ENCODE assay signal across 1 cellular context in the genomic region with DNA sequence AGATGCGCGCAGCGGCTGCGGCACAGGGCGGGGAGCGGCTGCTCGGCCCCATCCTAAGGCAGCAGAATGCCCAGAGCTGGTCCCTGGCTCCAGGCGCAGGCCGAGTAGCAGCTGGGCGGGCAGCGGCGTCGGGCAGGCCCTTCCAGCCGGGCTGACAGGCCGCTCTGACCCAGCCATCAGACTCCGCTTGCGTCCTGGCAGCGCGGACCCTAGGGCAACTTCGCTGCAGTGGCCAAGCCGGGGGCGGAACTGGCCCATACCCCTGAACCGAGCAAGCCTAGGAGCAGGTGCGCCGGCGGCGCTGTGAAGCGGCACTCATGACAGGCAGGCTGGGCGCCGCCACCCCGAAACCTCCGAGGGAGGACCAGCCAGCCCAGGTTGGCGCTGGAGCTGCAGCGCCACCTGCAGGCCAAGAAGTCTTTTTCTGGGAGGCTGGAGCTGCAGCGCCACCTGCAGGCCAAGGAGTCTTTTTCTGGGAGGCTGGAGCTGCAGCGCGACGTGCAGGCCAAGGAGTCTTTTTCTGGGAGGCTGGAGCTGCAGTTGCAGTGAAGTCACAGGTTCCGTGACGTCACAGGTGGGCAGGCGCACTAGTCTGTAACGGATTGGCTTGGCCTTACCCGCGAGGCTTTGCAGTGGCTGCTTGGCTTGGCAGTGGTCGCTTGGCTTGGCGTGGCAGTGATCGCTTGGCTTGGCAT.
TF ChIP-seq lines count a peak whose summit lies in the region.
"Not testable (repeated sequence)": the region's sequence is repeated elsewhere in the genome, so short reads cannot be mapped to it uniquely, and the experiment has no call there.

No MANE protein-coding gene starts in this region.

TF ChIP-seq in K562, 482 proteins besides CTCF, POLR2A, EP300 and RAD21 (continued from another document):
- TF ChIP-seq, protein P1, sequence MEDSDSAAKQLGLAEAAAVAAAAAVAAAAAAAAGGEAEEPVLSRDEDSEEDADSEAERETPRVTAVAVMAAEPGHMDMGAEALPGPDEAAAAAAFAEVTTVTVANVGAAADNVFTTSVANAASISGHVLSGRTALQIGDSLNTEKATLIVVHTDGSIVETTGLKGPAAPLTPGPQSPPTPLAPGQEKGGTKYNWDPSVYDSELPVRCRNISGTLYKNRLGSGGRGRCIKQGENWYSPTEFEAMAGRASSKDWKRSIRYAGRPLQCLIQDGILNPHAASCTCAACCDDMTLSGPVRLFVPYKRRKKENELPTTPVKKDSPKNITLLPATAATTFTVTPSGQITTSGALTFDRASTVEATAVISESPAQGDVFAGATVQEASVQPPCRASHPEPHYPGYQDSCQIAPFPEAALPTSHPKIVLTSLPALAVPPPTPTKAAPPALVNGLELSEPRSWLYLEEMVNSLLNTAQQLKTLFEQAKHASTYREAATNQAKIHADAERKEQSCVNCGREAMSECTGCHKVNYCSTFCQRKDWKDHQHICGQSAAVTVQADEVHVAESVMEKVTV (CRISPR knock-in tag; IDR thresholded peaks at IDR 0.05), result peak; percentile 55
- peak; percentile 70 for TF ChIP-seq RB1 (IDR thresholded peaks at IDR 0.05; ENCODE audit: low read depth)
- not testable (repeated sequence) for TF ChIP-seq CREB1 (IDR thresholded peaks at IDR 0.05); ATF1 (CRISPR knock-in tag; IDR thresholded peaks at IDR 0.05)
- TF ChIP-seq CREB1 (CRISPR knock-in tag; IDR thresholded peaks at IDR 0.05), result peak; percentile 46; the same call in 1 of the 2 replicates
- peak; percentile 52; the same call in 1 of the 2 replicates for TF ChIP-seq STAG1 (CRISPR knock-in tag; IDR thresholded peaks at IDR 0.05; ENCODE audit: borderline replicate concordance)
- peak; percentile 76 for TF ChIP-seq ATF1 (tag; IDR thresholded peaks at IDR 0.05)
- TF ChIP-seq, protein P2, sequence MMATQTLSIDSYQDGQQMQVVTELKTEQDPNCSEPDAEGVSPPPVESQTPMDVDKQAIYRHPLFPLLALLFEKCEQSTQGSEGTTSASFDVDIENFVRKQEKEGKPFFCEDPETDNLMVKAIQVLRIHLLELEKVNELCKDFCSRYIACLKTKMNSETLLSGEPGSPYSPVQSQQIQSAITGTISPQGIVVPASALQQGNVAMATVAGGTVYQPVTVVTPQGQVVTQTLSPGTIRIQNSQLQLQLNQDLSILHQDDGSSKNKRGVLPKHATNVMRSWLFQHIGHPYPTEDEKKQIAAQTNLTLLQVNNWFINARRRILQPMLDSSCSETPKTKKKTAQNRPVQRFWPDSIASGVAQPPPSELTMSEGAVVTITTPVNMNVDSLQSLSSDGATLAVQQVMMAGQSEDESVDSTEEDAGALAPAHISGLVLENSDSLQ (IDR thresholded peaks at IDR 0.05), result 0 out of 2 replicates have a peak, but pooled peaks have one; percentile 7
- peak in 1 of 2 experiments; percentile 35; a peak in 3 of 4 replicates for TF ChIP-seq NRF1 (conservative IDR thresholded peaks at IDR 0.05 in 1 of 2, IDR thresholded peaks at IDR 0.05 in 1 of 2)
